1 cellular context compared by ENCODE assay signal in the genomic region with DNA sequence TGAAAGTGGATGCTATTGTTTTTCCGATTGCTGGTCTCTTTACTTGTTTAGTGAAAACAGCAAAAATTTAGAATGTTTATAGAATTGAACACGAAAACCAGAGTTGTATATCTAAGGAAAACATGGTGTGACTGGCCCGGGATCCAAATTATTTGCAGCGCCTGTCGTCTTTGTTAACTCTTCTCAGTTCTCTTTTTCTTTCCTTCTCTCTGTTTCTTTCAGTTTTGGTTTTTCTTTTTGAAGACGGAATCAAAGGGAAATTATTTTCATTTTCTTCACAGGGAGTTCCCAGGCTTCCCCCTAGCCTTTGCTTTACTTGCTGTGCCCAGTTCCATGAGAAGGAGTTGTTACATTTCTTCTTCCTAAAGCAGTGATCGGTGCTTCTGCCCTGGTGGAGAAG.
TF ChIP-seq lines count a peak whose summit lies in the region.

No MANE protein-coding gene starts in this region.

TF ChIP-seq in GM23338, 12 proteins besides CTCF, POLR2A, EP300 and RAD21 (continued from another document):
- no peak for TF ChIP-seq ZNF331 (CRISPR knock-in tag; IDR thresholded peaks at IDR 0.05; ENCODE audit: low read depth)
- TF ChIP-seq POLR2AphosphoS5 (IDR thresholded peaks at IDR 0.05; ENCODE audit: low read depth) = no peak
- TF ChIP-seq, protein P1, sequence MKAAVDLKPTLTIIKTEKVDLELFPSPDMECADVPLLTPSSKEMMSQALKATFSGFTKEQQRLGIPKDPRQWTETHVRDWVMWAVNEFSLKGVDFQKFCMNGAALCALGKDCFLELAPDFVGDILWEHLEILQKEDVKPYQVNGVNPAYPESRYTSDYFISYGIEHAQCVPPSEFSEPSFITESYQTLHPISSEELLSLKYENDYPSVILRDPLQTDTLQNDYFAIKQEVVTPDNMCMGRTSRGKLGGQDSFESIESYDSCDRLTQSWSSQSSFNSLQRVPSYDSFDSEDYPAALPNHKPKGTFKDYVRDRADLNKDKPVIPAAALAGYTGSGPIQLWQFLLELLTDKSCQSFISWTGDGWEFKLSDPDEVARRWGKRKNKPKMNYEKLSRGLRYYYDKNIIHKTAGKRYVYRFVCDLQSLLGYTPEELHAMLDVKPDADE (IDR thresholded peaks at IDR 0.05) = no peak
- no peak for TF ChIP-seq EZH2phosphoT487 (IDR thresholded peaks at IDR 0.05; ENCODE audit: unreplicated experiment)
- TF ChIP-seq, protein P2, sequence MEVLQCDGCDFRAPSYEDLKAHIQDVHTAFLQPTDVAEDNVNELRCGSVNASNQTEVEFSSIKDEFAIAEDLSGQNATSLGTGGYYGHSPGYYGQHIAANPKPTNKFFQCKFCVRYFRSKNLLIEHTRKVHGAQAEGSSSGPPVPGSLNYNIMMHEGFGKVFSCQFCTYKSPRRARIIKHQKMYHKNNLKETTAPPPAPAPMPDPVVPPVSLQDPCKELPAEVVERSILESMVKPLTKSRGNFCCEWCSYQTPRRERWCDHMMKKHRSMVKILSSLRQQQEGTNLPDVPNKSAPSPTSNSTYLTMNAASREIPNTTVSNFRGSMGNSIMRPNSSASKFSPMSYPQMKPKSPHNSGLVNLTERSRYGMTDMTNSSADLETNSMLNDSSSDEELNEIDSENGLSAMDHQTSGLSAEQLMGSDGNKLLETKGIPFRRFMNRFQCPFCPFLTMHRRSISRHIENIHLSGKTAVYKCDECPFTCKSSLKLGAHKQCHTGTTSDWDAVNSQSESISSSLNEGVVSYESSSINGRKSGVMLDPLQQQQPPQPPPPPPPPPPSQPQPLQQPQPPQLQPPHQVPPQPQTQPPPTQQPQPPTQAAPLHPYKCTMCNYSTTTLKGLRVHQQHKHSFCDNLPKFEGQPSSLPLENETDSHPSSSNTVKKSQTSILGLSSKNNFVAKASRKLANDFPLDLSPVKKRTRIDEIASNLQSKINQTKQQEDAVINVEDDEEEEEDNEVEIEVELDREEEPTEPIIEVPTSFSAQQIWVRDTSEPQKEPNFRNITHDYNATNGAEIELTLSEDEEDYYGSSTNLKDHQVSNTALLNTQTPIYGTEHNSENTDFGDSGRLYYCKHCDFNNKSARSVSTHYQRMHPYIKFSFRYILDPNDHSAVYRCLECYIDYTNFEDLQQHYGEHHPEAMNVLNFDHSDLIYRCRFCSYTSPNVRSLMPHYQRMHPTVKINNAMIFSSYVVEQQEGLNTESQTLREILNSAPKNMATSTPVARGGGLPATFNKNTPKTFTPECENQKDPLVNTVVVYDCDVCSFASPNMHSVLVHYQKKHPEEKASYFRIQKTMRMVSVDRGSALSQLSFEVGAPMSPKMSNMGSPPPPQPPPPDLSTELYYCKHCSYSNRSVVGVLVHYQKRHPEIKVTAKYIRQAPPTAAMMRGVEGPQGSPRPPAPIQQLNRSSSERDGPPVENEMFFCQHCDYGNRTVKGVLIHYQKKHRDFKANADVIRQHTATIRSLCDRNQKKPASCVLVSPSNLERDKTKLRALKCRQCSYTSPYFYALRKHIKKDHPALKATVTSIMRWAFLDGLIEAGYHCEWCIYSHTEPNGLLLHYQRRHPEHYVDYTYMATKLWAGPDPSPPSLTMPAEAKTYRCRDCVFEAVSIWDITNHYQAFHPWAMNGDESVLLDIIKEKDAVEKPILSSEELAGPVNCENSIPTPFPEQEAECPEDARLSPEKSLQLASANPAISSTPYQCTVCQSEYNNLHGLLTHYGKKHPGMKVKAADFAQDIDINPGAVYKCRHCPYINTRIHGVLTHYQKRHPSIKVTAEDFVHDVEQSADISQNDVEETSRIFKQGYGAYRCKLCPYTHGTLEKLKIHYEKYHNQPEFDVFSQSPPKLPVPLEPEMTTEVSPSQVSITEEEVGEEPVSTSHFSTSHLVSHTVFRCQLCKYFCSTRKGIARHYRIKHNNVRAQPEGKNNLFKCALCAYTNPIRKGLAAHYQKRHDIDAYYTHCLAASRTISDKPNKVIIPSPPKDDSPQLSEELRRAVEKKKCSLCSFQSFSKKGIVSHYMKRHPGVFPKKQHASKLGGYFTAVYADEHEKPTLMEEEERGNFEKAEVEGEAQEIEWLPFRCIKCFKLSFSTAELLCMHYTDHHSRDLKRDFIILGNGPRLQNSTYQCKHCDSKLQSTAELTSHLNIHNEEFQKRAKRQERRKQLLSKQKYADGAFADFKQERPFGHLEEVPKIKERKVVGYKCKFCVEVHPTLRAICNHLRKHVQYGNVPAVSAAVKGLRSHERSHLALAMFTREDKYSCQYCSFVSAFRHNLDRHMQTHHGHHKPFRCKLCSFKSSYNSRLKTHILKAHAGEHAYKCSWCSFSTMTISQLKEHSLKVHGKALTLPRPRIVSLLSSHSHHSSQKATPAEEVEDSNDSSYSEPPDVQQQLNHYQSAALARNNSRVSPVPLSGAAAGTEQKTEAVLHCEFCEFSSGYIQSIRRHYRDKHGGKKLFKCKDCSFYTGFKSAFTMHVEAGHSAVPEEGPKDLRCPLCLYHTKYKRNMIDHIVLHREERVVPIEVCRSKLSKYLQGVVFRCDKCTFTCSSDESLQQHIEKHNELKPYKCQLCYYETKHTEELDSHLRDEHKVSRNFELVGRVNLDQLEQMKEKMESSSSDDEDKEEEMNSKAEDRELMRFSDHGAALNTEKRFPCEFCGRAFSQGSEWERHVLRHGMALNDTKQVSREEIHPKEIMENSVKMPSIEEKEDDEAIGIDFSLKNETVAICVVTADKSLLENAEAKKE (CRISPR knock-in tag; IDR thresholded peaks at IDR 0.05) = no peak
- TF ChIP-seq EZH2 (IDR thresholded peaks at IDR 0.05; ENCODE audit: low read depth, unreplicated experiment) = no peak
